4 cellular contexts compared by ENCODE assay signal in the genomic region with DNA sequence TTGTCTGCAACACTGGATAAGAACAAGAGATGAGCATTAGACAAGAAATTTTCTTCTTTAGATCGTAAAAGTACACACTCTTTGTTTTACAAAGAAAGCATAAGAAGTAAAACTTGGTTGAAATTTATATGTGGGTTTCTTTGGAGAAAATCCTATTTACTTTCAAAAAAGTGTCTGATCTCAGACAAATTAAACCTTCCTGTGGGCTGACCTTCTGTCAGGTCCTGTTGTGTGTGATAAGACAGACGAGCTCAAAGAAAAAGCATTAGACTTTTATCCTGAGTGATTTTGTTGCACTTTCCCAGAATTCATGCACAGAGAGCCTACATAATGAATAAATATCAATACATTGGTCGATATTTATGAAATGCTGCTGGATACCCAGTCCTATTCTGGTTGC.
"Had no signal": no experiment of that assay in that cellular context is flagged by ENCODE, and none has a peak within 500 bp of the region (broad histone marks: within the 10 kb centered on the region; RNA-seq: fewer than 3 reads in every experiment).

No MANE protein-coding gene starts in this region.

- H3K9me3 Mint-ChIP-seq: GM23338 had no signal

- DNase-seq: H9, HCEC 1CT, IMR-90 had no signal

- H3K4me2 ChIP-seq: GM23338 had no signal

- H3K4me3 Mint-ChIP-seq: GM23338, H9 had no signal

- H2AFZ ChIP-seq: GM23338 had no signal

- ATAC-seq: GM23338 had no signal

- H3K4me1 Mint-ChIP-seq: GM23338, H9 had no signal

- H3K4me3 ChIP-seq: GM23338 had no signal

- H3K27ac Mint-ChIP-seq: GM23338, H9 had no signal
